ENCODE assay signal across 8 cellular contexts in the genomic region with DNA sequence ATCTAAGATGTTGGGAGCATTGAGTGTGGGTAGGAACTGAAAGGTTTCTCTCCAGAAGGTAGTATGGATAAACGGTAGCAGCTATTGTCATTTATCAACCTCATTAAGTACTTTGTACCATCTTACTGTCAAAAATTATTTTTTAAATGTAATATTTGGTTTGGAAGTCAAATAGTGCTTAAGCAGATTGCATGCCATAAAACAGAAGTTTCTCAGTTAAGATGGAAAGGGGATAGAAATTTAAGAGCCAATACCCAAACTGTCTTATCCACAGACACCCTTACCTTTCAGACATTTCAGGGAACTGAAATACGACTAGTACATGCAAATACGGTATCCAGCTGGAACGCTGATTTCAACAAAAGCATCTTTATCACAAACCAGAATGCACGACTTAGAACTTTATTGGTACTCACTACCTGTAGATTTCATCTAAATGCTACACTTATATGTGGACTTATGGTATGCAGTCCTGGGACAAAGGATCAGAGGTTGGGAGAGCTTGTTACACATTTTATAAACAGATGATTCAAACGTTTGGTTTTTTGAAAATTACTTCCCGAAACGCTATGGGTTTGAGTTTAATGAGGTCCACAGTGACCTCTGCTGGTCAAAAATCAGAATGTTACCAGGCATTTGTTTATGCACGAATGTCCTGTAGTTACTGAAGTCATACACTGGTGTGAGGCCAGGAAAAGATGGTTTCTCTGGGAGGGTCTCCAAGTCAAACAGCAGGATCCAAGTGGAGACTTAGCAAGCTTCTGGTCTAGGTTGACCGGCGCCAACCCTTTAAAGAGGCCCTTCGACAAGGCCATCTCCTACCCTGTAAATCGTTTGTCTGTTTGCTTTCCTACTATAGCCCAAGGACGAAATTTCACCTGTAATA. TPM values are rescaled to one million over a fixed set of nuclear protein-coding genes. Genes with fewer than 3 reads are reported as not detected.
DNase-seq lines count a peak whose midpoint lies in the region; ATAC-seq and TF ChIP-seq lines count a peak whose summit lies in the region.

No MANE protein-coding gene starts in this region.

- H3K36me3 Mint-ChIP-seq in stimulated activated memory B cell treated with anti-CD40 and anti-IgM and Interleukin-4, amounts not matched to agents 10 μg/mL and 1 μg/mL and 100 μg/mL, for 72 hours, result no peaks in the 10 kb centered on the region

- intact Hi-C loops in colonic mucosa (cut with DNase I), result loop anchor here (5.0 kb wide), 1 partner anchor 1088 kb away; no protein-coding TSS in a partner anchor
- intact Hi-C loops in left lung (cut with DNase I), result no loop called here

- ATAC-seq in HG02610 (IDR thresholded peaks at IDR 0.05; ENCODE audit: unreplicated experiment), result peak; percentile 72
- peak; percentile 95 for ATAC-seq in left lung
- peak; percentile 70 for ATAC-seq in stimulated activated memory B cell treated with anti-CD40 and anti-IgM and Interleukin-4, amounts not matched to agents 10 μg/mL and 1 μg/mL and 100 μg/mL, for 72 hours

- peaks cover 6% of the 10 kb centered on the region for H3K4me1 Mint-ChIP-seq in stimulated activated memory B cell treated with anti-CD40 and anti-IgM and Interleukin-4, amounts not matched to agents 10 μg/mL and 1 μg/mL and 100 μg/mL, for 72 hours

- no peaks in the 10 kb centered on the region for H3K36me3 ChIP-seq in colonic mucosa
- H3K36me3 ChIP-seq in left lung, result no peaks in the 10 kb centered on the region

- DNase-seq in activated T-cell treated with anti-CD3 and anti-CD28 coated beads for 1 hour (ENCODE audit: low read depth) (peak; percentile 0), NCI-H1694 (lab: John Stamatoyannopoulos, UW) (peak; percentile 92), T1000 (lab: John Stamatoyannopoulos, UW) (peak; percentile 32), colonic mucosa (peak; percentile 79), left lung (no peak)
- DNase-seq in activated T-cell treated with anti-CD3 and anti-CD28 coated beads, Interleukin-2, amount 50 U/mL, for 1 hour, result no peak

- H3K4me1 ChIP-seq in colonic mucosa (no peaks in the 10 kb centered on the region), left lung (peaks cover 0 to 4% of the 10 kb centered on the region in 2 donors)

- no peak overlapping the region for H3K4me3 ChIP-seq in colonic mucosa
- H3K4me3 ChIP-seq in left lung, result no peak overlapping the region

- H3K27ac ChIP-seq in colonic mucosa (no peak overlapping the region), left lung (no peak overlapping the region)

- H3K9me3 ChIP-seq in colonic mucosa, result no peaks in the 10 kb centered on the region
- H3K9me3 ChIP-seq in left lung, result no peaks in the 10 kb centered on the region

- H3K27me3 Mint-ChIP-seq in stimulated activated memory B cell treated with anti-CD40 and anti-IgM and Interleukin-4, amounts not matched to agents 10 μg/mL and 1 μg/mL and 100 μg/mL, for 72 hours, result no peaks in the 10 kb centered on the region

- TF ChIP-seq CTCF in colonic mucosa (IDR thresholded peaks at IDR 0.05) (peak; percentile 70), left lung (IDR thresholded peaks at IDR 0.05) (peak; percentile 63 to 68)

- H3K9me3 Mint-ChIP-seq in stimulated activated memory B cell treated with anti-CD40 and anti-IgM and Interleukin-4, amounts not matched to agents 10 μg/mL and 1 μg/mL and 100 μg/mL, for 72 hours, result no peaks in the 10 kb centered on the region

- H3K27me3 ChIP-seq in colonic mucosa (no peaks in the 10 kb centered on the region), left lung (peaks cover 0 to 5% of the 10 kb centered on the region in 2 donors)

- H3K4me3 Mint-ChIP-seq in stimulated activated memory B cell treated with anti-CD40 and anti-IgM and Interleukin-4, amounts not matched to agents 10 μg/mL and 1 μg/mL and 100 μg/mL, for 72 hours, result no peak overlapping the region

- no peak overlapping the region for H3K27ac Mint-ChIP-seq in stimulated activated memory B cell treated with anti-CD40 and anti-IgM and Interleukin-4, amounts not matched to agents 10 μg/mL and 1 μg/mL and 100 μg/mL, for 72 hours

- H3K9ac ChIP-seq in colonic mucosa (ENCODE audit: low read depth in 2 of 2, low read length in 2 of 2), result peak overlapping the region; percentile 42 to 46

RNA-seq across cellular contexts. Expression of a gene that starts 45.7 kb away (rescaled TPM):
- total RNA-seq in colonic mucosa (100 to 1,000 TPM in 1 of 2 donors, 10 to 100 TPM in 1; 69.2 to 153 TPM), left lung (10 to 100 TPM; 78.0 to 78.9 TPM)

Comparison
In these comparisons a context has a peak if more than half of its experiments do, and no peak if none do; other contexts are left out.
1. DNase-seq: peak in activated T-cell treated with anti-CD3 and anti-CD28 coated beads for 1 hour (single experiment), NCI-H1694 (single experiment), T1000 (single experiment) and colonic mucosa (single experiment); none in activated T-cell treated with anti-CD3 and anti-CD28 coated beads, Interleukin-2, amount 50 U/mL, for 1 hour (single experiment) and left lung (0 of 2).
2. Peak in every context shown above with its lines, with median percentiles within 50 percentile points of each other: ATAC-seq.